In the genomic region with DNA sequence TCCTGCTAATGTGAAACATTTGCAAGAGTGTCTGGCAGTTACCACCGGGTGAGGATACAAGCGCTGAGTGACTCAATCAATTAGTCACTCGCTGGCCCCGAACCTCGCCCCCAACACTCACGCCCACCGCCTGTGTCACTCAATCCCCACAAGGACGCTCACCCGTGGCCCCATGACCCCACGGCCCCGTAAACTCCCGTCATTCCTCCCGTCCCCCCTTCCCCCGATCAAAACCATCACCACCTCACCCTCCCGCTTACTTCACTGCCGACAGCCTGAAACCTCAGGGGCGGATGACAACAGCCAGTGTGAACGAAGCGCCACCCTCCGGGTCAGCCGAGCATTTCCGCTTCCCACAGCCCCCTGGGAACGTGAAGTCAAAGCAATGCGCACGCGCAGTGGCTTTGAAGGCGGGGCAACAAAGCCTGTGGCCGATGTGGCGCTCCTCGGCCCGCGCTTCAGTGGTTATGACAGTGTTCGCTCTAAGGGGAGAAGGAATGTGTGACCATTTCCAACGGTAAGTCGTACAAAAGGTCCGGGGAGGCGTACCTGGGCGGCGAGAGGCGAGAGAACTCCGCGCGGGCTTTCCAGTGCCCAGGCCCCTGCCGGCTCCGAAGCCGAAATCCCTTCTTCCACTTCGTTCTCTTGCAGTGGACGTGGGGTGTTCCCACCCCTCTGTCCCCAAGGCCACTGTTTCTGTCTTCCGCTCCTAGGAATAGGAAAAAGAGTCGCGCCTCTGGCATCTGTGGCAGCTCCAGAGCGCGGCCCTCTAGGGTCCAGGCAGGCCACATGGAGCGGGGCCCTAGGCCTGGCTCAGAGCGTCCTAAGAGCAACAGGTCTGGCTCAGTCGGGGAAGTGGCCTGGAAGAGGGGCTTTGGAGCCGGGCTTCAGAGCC, we compare ENCODE assay signal across 1 cellular context.
TF ChIP-seq lines count a peak whose summit lies in the region.

A gene (minus strand): TSS at position 311 of the 895 bp plus-strand sequence. CDS start 3,334 bp downstream, outside the sequence.

TF ChIP-seq in HepG2, 621 proteins besides CTCF, POLR2A, EP300 and RAD21 (continued from another document and continues in another):
- TF ChIP-seq, protein P1, sequence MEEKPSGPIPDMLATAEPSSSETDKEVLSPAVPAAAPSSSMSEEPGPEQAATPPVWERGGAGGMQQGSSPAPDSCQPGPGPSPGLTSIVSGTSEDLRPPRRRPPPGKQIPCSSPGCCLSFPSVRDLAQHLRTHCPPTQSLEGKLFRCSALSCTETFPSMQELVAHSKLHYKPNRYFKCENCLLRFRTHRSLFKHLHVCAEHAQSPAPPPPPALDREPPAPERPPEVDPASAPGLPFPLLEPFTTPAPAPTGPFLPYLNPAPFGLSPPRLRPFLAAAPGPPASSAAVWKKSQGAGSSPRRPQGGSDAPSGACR (CRISPR knock-in tag; IDR thresholded peaks at IDR 0.05), result 0 out of 2 replicates have a peak, but pooled peaks have one; percentile 36
- TF ChIP-seq POGZ (CRISPR knock-in tag; IDR thresholded peaks at IDR 0.05), result peak; percentile 84
- TF ChIP-seq NR2C2 (CRISPR knock-in tag; IDR thresholded peaks at IDR 0.05; ENCODE audit: borderline replicate concordance), result peak; percentile 94
- no peak for TF ChIP-seq SP2 (CRISPR knock-in tag; IDR thresholded peaks at IDR 0.05)
- no peak for TF ChIP-seq MBNL3 (CRISPR knock-in tag; conservative IDR thresholded peaks at IDR 0.05)
- TF ChIP-seq CENPT (CRISPR knock-in tag; IDR thresholded peaks at IDR 0.05; ENCODE audit: low read depth), result no peak
- no peak for TF ChIP-seq CAMTA2 (CRISPR knock-in tag; IDR thresholded peaks at IDR 0.05; ENCODE audit: borderline replicate concordance)
- TF ChIP-seq, protein P2, sequence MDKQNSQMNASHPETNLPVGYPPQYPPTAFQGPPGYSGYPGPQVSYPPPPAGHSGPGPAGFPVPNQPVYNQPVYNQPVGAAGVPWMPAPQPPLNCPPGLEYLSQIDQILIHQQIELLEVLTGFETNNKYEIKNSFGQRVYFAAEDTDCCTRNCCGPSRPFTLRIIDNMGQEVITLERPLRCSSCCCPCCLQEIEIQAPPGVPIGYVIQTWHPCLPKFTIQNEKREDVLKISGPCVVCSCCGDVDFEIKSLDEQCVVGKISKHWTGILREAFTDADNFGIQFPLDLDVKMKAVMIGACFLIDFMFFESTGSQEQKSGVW (CRISPR knock-in tag; IDR thresholded peaks at IDR 0.05; ENCODE audit: borderline replicate concordance), result no peak
- TF ChIP-seq EZH2 (conservative IDR thresholded peaks at IDR 0.05; ENCODE audit: low read depth, low read length), result no peak
- TF ChIP-seq ADNP (CRISPR knock-in tag; IDR thresholded peaks at IDR 0.05), result no peak
- TF ChIP-seq, protein P3, sequence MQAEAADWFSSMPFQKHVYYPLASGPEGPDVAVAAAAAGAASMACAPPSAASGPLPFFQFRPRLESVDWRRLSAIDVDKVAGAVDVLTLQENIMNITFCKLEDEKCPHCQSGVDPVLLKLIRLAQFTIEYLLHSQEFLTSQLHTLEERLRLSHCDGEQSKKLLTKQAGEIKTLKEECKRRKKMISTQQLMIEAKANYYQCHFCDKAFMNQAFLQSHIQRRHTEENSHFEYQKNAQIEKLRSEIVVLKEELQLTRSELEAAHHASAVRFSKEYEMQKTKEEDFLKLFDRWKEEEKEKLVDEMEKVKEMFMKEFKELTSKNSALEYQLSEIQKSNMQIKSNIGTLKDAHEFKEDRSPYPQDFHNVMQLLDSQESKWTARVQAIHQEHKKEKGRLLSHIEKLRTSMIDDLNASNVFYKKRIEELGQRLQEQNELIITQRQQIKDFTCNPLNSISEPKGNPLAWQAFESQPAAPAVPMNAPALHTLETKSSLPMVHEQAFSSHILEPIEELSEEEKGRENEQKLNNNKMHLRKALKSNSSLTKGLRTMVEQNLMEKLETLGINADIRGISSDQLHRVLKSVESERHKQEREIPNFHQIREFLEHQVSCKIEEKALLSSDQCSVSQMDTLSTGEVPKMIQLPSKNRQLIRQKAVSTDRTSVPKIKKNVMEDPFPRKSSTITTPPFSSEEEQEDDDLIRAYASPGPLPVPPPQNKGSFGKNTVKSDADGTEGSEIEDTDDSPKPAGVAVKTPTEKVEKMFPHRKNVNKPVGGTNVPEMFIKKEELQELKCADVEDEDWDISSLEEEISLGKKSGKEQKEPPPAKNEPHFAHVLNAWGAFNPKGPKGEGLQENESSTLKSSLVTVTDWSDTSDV (CRISPR knock-in tag; IDR thresholded peaks at IDR 0.05), result no peak
- no peak for TF ChIP-seq ZNF850 (CRISPR knock-in tag; conservative IDR thresholded peaks at IDR 0.05)
- TF ChIP-seq ZNF703 (CRISPR knock-in tag; IDR thresholded peaks at IDR 0.05; ENCODE audit: borderline replicate concordance), result no peak
- TF ChIP-seq, protein P4, sequence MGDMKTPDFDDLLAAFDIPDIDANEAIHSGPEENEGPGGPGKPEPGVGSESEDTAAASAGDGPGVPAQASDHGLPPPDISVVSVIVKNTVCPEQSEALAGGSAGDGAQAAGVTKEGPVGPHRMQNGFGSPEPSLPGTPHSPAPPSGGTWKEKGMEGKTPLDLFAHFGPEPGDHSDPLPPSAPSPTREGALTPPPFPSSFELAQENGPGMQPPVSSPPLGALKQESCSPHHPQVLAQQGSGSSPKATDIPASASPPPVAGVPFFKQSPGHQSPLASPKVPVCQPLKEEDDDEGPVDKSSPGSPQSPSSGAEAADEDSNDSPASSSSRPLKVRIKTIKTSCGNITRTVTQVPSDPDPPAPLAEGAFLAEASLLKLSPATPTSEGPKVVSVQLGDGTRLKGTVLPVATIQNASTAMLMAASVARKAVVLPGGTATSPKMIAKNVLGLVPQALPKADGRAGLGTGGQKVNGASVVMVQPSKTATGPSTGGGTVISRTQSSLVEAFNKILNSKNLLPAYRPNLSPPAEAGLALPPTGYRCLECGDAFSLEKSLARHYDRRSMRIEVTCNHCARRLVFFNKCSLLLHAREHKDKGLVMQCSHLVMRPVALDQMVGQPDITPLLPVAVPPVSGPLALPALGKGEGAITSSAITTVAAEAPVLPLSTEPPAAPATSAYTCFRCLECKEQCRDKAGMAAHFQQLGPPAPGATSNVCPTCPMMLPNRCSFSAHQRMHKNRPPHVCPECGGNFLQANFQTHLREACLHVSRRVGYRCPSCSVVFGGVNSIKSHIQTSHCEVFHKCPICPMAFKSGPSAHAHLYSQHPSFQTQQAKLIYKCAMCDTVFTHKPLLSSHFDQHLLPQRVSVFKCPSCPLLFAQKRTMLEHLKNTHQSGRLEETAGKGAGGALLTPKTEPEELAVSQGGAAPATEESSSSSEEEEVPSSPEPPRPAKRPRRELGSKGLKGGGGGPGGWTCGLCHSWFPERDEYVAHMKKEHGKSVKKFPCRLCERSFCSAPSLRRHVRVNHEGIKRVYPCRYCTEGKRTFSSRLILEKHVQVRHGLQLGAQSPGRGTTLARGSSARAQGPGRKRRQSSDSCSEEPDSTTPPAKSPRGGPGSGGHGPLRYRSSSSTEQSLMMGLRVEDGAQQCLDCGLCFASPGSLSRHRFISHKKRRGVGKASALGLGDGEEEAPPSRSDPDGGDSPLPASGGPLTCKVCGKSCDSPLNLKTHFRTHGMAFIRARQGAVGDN (CRISPR knock-in tag; IDR thresholded peaks at IDR 0.05), result peak; percentile 87
- no peak for TF ChIP-seq PAWR (CRISPR knock-in tag; IDR thresholded peaks at IDR 0.05; ENCODE audit: borderline replicate concordance)
- TF ChIP-seq, protein P5, sequence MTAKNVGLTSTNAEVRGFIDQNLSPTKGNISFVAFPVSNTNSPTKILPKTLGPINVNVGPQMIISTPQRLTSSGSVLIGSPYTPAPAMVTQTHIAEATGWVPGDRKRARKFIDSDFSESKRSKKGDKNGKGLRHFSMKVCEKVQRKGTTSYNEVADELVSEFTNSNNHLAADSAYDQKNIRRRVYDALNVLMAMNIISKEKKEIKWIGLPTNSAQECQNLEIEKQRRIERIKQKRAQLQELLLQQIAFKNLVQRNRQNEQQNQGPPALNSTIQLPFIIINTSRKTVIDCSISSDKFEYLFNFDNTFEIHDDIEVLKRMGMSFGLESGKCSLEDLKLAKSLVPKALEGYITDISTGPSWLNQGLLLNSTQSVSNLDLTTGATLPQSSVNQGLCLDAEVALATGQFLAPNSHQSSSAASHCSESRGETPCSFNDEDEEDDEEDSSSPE (CRISPR knock-in tag; IDR thresholded peaks at IDR 0.05), result peak; percentile 11; the same call in 1 of the 2 replicates
- TF ChIP-seq, protein P6, sequence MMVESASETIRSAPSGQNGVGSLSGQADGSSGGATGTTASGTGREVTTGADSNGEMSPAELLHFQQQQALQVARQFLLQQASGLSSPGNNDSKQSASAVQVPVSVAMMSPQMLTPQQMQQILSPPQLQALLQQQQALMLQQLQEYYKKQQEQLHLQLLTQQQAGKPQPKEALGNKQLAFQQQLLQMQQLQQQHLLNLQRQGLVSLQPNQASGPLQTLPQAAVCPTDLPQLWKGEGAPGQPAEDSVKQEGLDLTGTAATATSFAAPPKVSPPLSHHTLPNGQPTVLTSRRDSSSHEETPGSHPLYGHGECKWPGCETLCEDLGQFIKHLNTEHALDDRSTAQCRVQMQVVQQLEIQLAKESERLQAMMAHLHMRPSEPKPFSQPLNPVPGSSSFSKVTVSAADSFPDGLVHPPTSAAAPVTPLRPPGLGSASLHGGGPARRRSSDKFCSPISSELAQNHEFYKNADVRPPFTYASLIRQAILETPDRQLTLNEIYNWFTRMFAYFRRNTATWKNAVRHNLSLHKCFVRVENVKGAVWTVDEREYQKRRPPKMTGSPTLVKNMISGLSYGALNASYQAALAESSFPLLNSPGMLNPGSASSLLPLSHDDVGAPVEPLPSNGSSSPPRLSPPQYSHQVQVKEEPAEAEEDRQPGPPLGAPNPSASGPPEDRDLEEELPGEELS (CRISPR knock-in tag; IDR thresholded peaks at IDR 0.05), result peak; percentile 8; the same call in 1 of the 2 replicates
- peak; percentile 50; the same call in 1 of the 2 replicates for TF ChIP-seq YEATS2 (CRISPR knock-in tag; IDR thresholded peaks at IDR 0.05; ENCODE audit: borderline replicate concordance)
- TF ChIP-seq, protein P7, sequence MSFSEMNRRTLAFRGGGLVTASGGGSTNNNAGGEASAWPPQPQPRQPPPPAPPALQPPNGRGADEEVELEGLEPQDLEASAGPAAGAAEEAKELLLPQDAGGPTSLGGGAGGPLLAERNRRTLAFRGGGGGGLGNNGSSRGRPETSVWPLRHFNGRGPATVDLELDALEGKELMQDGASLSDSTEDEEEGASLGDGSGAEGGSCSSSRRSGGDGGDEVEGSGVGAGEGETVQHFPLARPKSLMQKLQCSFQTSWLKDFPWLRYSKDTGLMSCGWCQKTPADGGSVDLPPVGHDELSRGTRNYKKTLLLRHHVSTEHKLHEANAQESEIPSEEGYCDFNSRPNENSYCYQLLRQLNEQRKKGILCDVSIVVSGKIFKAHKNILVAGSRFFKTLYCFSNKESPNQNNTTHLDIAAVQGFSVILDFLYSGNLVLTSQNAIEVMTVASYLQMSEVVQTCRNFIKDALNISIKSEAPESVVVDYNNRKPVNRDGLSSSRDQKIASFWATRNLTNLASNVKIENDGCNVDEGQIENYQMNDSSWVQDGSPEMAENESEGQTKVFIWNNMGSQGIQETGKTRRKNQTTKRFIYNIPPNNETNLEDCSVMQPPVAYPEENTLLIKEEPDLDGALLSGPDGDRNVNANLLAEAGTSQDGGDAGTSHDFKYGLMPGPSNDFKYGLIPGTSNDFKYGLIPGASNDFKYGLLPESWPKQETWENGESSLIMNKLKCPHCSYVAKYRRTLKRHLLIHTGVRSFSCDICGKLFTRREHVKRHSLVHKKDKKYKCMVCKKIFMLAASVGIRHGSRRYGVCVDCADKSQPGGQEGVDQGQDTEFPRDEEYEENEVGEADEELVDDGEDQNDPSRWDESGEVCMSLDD (CRISPR knock-in tag; IDR thresholded peaks at IDR 0.05; ENCODE audit: borderline replicate concordance), result no peak
- peak; percentile 25 for TF ChIP-seq TEAD3 (CRISPR knock-in tag; optimal IDR thresholded peaks at IDR 0.05; ENCODE audit: borderline replicate concordance)
- TF ChIP-seq ZBTB8A (CRISPR knock-in tag; IDR thresholded peaks at IDR 0.05; ENCODE audit: borderline replicate concordance, low read depth), result no peak
- TF ChIP-seq ZEB1 (IDR thresholded peaks at IDR 0.05; ENCODE audit: insufficient replicate concordance, low read depth), result no peak
- no peak for TF ChIP-seq PCBP2 (optimal IDR thresholded peaks at IDR 0.05; ENCODE audit: low read depth, low read length, poor library complexity, severe bottlenecking)
- TF ChIP-seq SMARCC2 (IDR thresholded peaks at IDR 0.05), result no peak
- TF ChIP-seq KLF15 (CRISPR knock-in tag; IDR thresholded peaks at IDR 0.05; ENCODE audit: borderline replicate concordance), result no peak
- TF ChIP-seq SIX4 (CRISPR knock-in tag; IDR thresholded peaks at IDR 0.05), result no peak
- TF ChIP-seq NCOA5 (CRISPR knock-in tag; IDR thresholded peaks at IDR 0.05), result no peak
- TF ChIP-seq, protein P8, sequence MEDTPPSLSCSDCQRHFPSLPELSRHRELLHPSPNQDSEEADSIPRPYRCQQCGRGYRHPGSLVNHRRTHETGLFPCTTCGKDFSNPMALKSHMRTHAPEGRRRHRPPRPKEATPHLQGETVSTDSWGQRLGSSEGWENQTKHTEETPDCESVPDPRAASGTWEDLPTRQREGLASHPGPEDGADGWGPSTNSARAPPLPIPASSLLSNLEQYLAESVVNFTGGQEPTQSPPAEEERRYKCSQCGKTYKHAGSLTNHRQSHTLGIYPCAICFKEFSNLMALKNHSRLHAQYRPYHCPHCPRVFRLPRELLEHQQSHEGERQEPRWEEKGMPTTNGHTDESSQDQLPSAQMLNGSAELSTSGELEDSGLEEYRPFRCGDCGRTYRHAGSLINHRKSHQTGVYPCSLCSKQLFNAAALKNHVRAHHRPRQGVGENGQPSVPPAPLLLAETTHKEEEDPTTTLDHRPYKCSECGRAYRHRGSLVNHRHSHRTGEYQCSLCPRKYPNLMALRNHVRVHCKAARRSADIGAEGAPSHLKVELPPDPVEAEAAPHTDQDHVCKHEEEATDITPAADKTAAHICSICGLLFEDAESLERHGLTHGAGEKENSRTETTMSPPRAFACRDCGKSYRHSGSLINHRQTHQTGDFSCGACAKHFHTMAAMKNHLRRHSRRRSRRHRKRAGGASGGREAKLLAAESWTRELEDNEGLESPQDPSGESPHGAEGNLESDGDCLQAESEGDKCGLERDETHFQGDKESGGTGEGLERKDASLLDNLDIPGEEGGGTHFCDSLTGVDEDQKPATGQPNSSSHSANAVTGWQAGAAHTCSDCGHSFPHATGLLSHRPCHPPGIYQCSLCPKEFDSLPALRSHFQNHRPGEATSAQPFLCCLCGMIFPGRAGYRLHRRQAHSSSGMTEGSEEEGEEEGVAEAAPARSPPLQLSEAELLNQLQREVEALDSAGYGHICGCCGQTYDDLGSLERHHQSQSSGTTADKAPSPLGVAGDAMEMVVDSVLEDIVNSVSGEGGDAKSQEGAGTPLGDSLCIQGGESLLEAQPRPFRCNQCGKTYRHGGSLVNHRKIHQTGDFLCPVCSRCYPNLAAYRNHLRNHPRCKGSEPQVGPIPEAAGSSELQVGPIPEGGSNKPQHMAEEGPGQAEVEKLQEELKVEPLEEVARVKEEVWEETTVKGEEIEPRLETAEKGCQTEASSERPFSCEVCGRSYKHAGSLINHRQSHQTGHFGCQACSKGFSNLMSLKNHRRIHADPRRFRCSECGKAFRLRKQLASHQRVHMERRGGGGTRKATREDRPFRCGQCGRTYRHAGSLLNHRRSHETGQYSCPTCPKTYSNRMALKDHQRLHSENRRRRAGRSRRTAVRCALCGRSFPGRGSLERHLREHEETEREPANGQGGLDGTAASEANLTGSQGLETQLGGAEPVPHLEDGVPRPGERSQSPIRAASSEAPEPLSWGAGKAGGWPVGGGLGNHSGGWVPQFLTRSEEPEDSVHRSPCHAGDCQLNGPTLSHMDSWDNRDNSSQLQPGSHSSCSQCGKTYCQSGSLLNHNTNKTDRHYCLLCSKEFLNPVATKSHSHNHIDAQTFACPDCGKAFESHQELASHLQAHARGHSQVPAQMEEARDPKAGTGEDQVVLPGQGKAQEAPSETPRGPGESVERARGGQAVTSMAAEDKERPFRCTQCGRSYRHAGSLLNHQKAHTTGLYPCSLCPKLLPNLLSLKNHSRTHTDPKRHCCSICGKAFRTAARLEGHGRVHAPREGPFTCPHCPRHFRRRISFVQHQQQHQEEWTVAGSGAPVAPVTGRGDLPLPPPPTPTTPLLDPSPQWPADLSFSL (CRISPR knock-in tag; IDR thresholded peaks at IDR 0.05), result no peak
- no peak for TF ChIP-seq ZKSCAN1 (IDR thresholded peaks at IDR 0.05; ENCODE audit: low read length)
- TF ChIP-seq JUND (CRISPR knock-in tag; IDR thresholded peaks at IDR 0.05), result 0 out of 2 replicates have a peak, but pooled peaks have one; percentile 32
- peak; percentile 27 for TF ChIP-seq ASH2L (IDR thresholded peaks at IDR 0.05; ENCODE audit: insufficient read length, low read depth, low read length)
